ENCODE assay signal across 8 cellular contexts in the genomic region with DNA sequence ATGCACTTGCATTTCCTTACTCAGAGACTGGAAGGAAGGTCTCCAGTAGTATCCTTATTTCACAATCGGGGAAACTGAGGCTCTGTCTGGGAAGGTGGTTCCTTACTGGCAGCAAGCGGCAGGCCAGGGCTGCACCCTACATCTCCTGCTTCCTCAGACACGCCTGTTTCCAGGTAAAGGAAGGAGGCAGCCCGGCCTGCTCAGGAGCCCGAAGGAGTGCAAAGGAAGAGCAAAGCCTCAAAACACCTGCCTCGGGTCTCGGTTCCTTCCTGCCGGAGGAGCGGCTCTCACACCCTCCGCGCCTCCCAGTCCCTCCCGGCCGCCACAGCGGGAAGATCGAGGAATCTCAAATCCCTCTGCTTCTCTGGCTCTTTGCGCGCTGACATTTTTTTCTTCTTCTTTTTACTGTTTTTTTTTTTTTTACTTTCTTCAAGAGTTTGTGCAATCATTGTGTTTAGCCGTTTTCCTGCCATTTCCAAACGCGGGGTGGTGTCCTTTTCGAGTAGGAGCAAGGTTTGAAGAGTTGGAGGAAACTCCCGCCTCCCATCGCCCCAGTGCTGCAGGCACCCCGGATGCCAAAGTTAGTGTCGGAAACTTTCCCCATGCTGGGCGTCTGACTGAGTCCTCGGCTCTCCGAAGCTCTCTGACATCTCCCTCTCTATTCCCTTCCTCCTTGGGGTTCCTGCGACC. TPM values are rescaled to one million over a fixed set of nuclear protein-coding genes. Genes with fewer than 3 reads are reported as not detected.
A peak's percentile ranks its signal among the peaks of the same experiment; 100 is the strongest.
DNase-seq lines count a peak whose midpoint lies in the region; ATAC-seq and TF ChIP-seq lines count a peak whose summit lies in the region.

No MANE protein-coding gene starts in this region.

- H3K9me2 ChIP-seq in Karpas-422 (replicated peaks; ENCODE audit: insufficient read depth, low read length) = no peaks in the 10 kb centered on the region

- no peaks in the 10 kb centered on the region for H3K79me2 ChIP-seq in Karpas-422 (ENCODE audit: low read length)

- peaks cover 7 to 28% of the 10 kb centered on the region in 2 donors for H3K27me3 ChIP-seq in mucosa of rectum (ENCODE audit: control insufficient read depth in 2 of 2, insufficient read depth in 2 of 2, low read length in 2 of 2)
- no peaks in the 10 kb centered on the region for H3K27me3 ChIP-seq in aorta (ENCODE audit: control insufficient read depth in 1 of 2, insufficient read depth in 2 of 2, low read length in 1 of 2)
- peaks cover 6% of the 10 kb centered on the region; the same call in 1 of the 2 replicates for H3K27me3 ChIP-seq in Karpas-422 (ENCODE audit: low read length)

- no peaks in the 10 kb centered on the region for H3K9me3 Mint-ChIP-seq in effector memory CD8-positive, alpha-beta T cell

- H3K4me3 ChIP-seq in AG04449 (ENCODE audit: low read depth, low read length) (peak overlapping the region; percentile 45), mucosa of rectum (ENCODE audit: low read length in 2 of 2) (peak overlapping the region; percentile 54 to 68), aorta (ENCODE audit: low read length in 2 of 2) (peak overlapping the region; percentile 70 to 79), Karpas-422 (ENCODE audit: low read length) (no peak overlapping the region)

- H2AFZ ChIP-seq in Karpas-422 (ENCODE audit: low read length) = no peak overlapping the region

- peak overlapping the region in 1 of 2 donors; percentile 60 for H3K9ac ChIP-seq in mucosa of rectum (ENCODE audit: low read depth in 1 of 2, low read length in 2 of 2)
- H3K9ac ChIP-seq in Karpas-422 (ENCODE audit: low read length) = no peak overlapping the region

- WGBS in aorta, 2 donors = 1% methylated on average over 29 of the region's 29 CpGs

- POLR2A ChIA-PET in AG04449 (lab: Yijun Ruan, JAX) = no interaction called here

- H3K36me3 ChIP-seq in mucosa of rectum (ENCODE audit: control insufficient read depth in 2 of 2, insufficient read depth in 2 of 2, low read length in 2 of 2) (no peaks in the 10 kb centered on the region), aorta (ENCODE audit: control insufficient read depth in 1 of 2, insufficient read depth in 2 of 2, low read length in 1 of 2) (no peaks in the 10 kb centered on the region), Karpas-422 (ENCODE audit: insufficient read depth, low read length) (no peaks in the 10 kb centered on the region)

- DNase-seq in AG04449 (ENCODE audit: low read depth, low spot score) (no peak), OCI-M1 (lab: John Stamatoyannopoulos, UW) (peak; percentile 20), aorta (peak in 1 of 2 donors; percentile 77), Karpas-422 (no peak), DMS153 (lab: John Stamatoyannopoulos, UW) (no peak)
- DNase-seq in effector memory CD8-positive, alpha-beta T cell = no peak

- intact Hi-C loops in aorta (cut with DNase I) = loop anchor here (2.0 to 5.0 kb wide), 2 partner anchors 36 to 39 kb away; no protein-coding TSS in a partner anchor

- peaks cover 21% of the 10 kb centered on the region in 2 donors for H3K4me1 ChIP-seq in mucosa of rectum (ENCODE audit: control insufficient read depth in 2 of 2, insufficient read depth in 2 of 2, low read length in 2 of 2)
- no peaks in the 10 kb centered on the region for H3K4me1 ChIP-seq in aorta (ENCODE audit: control insufficient read depth in 1 of 2, insufficient read depth in 2 of 2, low read length in 2 of 2)
- peaks cover 12% of the 10 kb centered on the region for H3K4me1 ChIP-seq in Karpas-422 (ENCODE audit: low read length)

- H3K4me3 Mint-ChIP-seq in effector memory CD8-positive, alpha-beta T cell = peak overlapping the region; percentile 82 to 87

- no peak overlapping the region for H3K27ac Mint-ChIP-seq in effector memory CD8-positive, alpha-beta T cell

- peaks cover 14 to 17% of the 10 kb centered on the region in 2 donors for H3K4me1 Mint-ChIP-seq in effector memory CD8-positive, alpha-beta T cell (ENCODE audit: low read depth in 2 of 2)

- peaks cover 62 to 86% of the 10 kb centered on the region in 2 donors for H3K27me3 Mint-ChIP-seq in effector memory CD8-positive, alpha-beta T cell

- CTCF ChIA-PET in AG04449 (lab: Yijun Ruan, JAX) = interaction anchor here (1.0 to 1.6 kb wide), 7 partner anchors 9 to 64 kb away, joined by 3 to 9 read pairs (median 5); no protein-coding TSS in a partner anchor

- H3K9me3 ChIP-seq in mucosa of rectum (ENCODE audit: control insufficient read depth in 2 of 2, low read length in 2 of 2) (no peaks in the 10 kb centered on the region), aorta (ENCODE audit: control insufficient read depth, low read length) (no peaks in the 10 kb centered on the region), Karpas-422 (ENCODE audit: low read length) (no peaks in the 10 kb centered on the region)

- peak; percentile 8 for ATAC-seq in GM19395 (IDR thresholded peaks at IDR 0.05; ENCODE audit: unreplicated experiment)
- ATAC-seq in effector memory CD8-positive, alpha-beta T cell (replicated peaks) = no peak
- peak; percentile 66 for ATAC-seq in aorta (ENCODE audit: low FRiP score)

- H3K36me3 Mint-ChIP-seq in effector memory CD8-positive, alpha-beta T cell (ENCODE audit: insufficient read depth) = peaks cover 1% of the 10 kb centered on the region

- H3K4me2 ChIP-seq in Karpas-422 (ENCODE audit: low read depth, low read length, poor library complexity, severe bottlenecking) = no peak overlapping the region

- H3K27ac ChIP-seq in mucosa of rectum (ENCODE audit: low read depth in 2 of 2, low read length in 2 of 2) (peak overlapping the region; percentile 43 to 64), aorta (ENCODE audit: low read depth in 1 of 2, low read length in 2 of 2) (peak overlapping the region in 1 of 2 donors; percentile 84), Karpas-422 (ENCODE audit: low read length) (no peak overlapping the region)

- TF ChIP-seq CTCF in AG04449 (IDR thresholded peaks at IDR 0.05; ENCODE audit: insufficient read depth, low read length, missing control alignments) = no peak

- no peaks in the 10 kb centered on the region; the same call in 1 of the 2 replicates for H4K20me1 ChIP-seq in Karpas-422 (ENCODE audit: insufficient read depth, low read depth, low read length)

RNA-seq across cellular contexts. Expression of a gene that starts 1.0 kb away (rescaled TPM):
- total RNA-seq in aorta = 10 to 100 TPM; 17.6 to 38.9 TPM
- polyA plus RNA-seq in aorta = 100 to 1,000 TPM; 102 to 239 TPM
- not detected in 2 replicates for total RNA-seq in Karpas-422 (2014; rRNA removed; shearing (Covaris generic); ENCODE audit: low replicate concordance)

Comparison
In these comparisons a context has a peak if more than half of its experiments do, and no peak if none do; other contexts are left out.
1. RNA of a gene that starts 1.0 kb away (total RNA-seq): 17.6 to 38.9 TPM in aorta; not detected in Karpas-422; every median in the first group is over 10 times any median in the second.